ENCODE assay signal across 33 cellular contexts in the genomic region with DNA sequence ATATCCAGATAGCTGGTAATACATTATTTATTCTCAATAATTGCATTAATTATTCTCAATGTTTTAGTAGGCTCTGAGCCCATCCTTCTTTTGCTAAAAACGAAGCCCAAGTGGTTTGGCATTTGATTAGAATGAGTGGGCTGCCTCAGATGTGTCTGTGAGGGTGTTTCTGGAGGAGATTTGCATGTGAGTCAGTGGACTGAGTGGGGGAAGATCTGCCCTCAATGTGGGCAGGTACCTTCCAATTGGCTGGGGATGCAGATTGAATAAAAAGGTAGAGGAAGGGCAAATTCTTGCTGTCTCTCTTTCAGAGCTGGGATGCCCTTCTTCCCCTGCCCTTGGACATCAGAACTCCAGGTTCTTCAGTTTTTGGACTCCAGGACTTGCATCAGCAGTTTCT.
"Had no signal": no experiment of that assay in that cellular context is flagged by ENCODE, and none has a peak within 500 bp of the region (broad histone marks: within the 10 kb centered on the region; RNA-seq: fewer than 3 reads in every experiment).

No MANE protein-coding gene starts in this region.

- H3K4me1 Mint-ChIP-seq: activated CD4-positive, alpha-beta T cell treated with anti-CD3 and anti-CD28 coated beads for 36 hours; activated CD4-positive, alpha-beta T cell treated with anti-CD3 and anti-CD28 coated beads, Interleukin-2, amount 10 ng/mL, durations not matched to agents 7 days and 5 days; activated CD8-positive, alpha-beta memory T cell treated with anti-CD3 and anti-CD28 coated beads, Interleukin-2, amount 10 ng/mL, durations not matched to agents 7 days and 5 days; activated naive CD8-positive, alpha-beta T cell treated with anti-CD3 and anti-CD28 coated beads, Interleukin-2, amount 10 ng/mL, durations not matched to agents 7 days and 5 days had no signal

- H3K4me3 Mint-ChIP-seq: activated CD4-positive, alpha-beta T cell treated with anti-CD3 and anti-CD28 coated beads for 36 hours; activated CD4-positive, alpha-beta T cell treated with anti-CD3 and anti-CD28 coated beads, Interleukin-2, amount 10 ng/mL, durations not matched to agents 7 days and 5 days; activated CD8-positive, alpha-beta memory T cell treated with anti-CD3 and anti-CD28 coated beads, Interleukin-2, amount 10 ng/mL, durations not matched to agents 7 days and 5 days; activated naive CD8-positive, alpha-beta T cell treated with anti-CD3 and anti-CD28 coated beads, Interleukin-2, amount 10 ng/mL, durations not matched to agents 7 days and 5 days; brain; T-helper 1 cell treated with Interleukin-12 subunit alpha and Interleukin-12 subunit beta and Interleukin-4 antibody, amounts not matched to agents 30 μg/mL and 1 μg/mL, for 36 hours; T-helper 2 cell treated with Interferon-gamma antibody and Interleukin-4, amounts not matched to agents 5 μg/mL and 100 μg/mL, for 36 hours; WTC11 had no signal

- DNase-seq: activated CD4-positive, alpha-beta T cell treated with anti-CD3 and anti-CD28 coated beads for 36 hours; activated CD4-positive, alpha-beta T cell treated with anti-CD3 and anti-CD28 coated beads, Interleukin-2, amount 10 ng/mL, durations not matched to agents 7 days and 5 days; activated CD4-positive, alpha-beta T cell treated with anti-CD3 and anti-CD28 coated beads, Interleukin-2, amount 50 U/mL, for 48 hours; activated CD8-positive, alpha-beta memory T cell treated with anti-CD3 and anti-CD28 coated beads for 24 hours; activated CD8-positive, alpha-beta memory T cell treated with anti-CD3 and anti-CD28 coated beads, Interleukin-2, amount 10 ng/mL, durations not matched to agents 7 days and 5 days; activated CD8-positive, alpha-beta memory T cell treated with anti-CD3 and anti-CD28 coated beads, Interleukin-2, amount 50 U/mL, for 48 hours; activated effector memory CD4-positive, alpha-beta T cell treated with anti-CD3 and anti-CD28 coated beads, Interleukin-2, amount 50 U/mL, for 16 hours; activated naive CD4-positive, alpha-beta T cell; activated naive CD4-positive, alpha-beta T cell treated with anti-CD3 and anti-CD28 coated beads, Interleukin-2, amount 50 U/mL, for 16 hours; activated naive CD8-positive, alpha-beta T cell treated with anti-CD3 and anti-CD28 coated beads, Interleukin-2, amount 10 ng/mL, durations not matched to agents 7 days and 5 days; activated T-cell treated with anti-CD3 and anti-CD28 coated beads, Interleukin-2, amount 50 U/mL, for 48 hours; adrenal gland; anterior cingulate cortex; caudate nucleus; Kasumi-1; KG1; MG63; NCI-H1048; NCI-H1105 treated with DMSO at 0.1 percent for 48 hours; NCI-H1436; NCI-H1694; NCI-H1930; NCI-H345; NCI-H524 treated with DMSO at 0.1 percent for 48 hours; RPMI8226; SHP77 treated with DMSO at 0.1 percent for 48 hours; SK-N-SH had no signal

- H3K27ac Mint-ChIP-seq: activated CD4-positive, alpha-beta T cell treated with anti-CD3 and anti-CD28 coated beads for 36 hours; activated CD4-positive, alpha-beta T cell treated with anti-CD3 and anti-CD28 coated beads, Interleukin-2, amount 10 ng/mL, durations not matched to agents 7 days and 5 days; activated CD8-positive, alpha-beta memory T cell treated with anti-CD3 and anti-CD28 coated beads, Interleukin-2, amount 10 ng/mL, durations not matched to agents 7 days and 5 days; activated naive CD8-positive, alpha-beta T cell treated with anti-CD3 and anti-CD28 coated beads, Interleukin-2, amount 10 ng/mL, durations not matched to agents 7 days and 5 days; brain; T-helper 1 cell treated with Interleukin-12 subunit alpha and Interleukin-12 subunit beta and Interleukin-4 antibody, amounts not matched to agents 30 μg/mL and 1 μg/mL, for 36 hours; T-helper 2 cell treated with Interferon-gamma antibody and Interleukin-4, amounts not matched to agents 5 μg/mL and 100 μg/mL, for 36 hours; WTC11 had no signal

- H3K27me3 Mint-ChIP-seq: activated CD4-positive, alpha-beta T cell treated with anti-CD3 and anti-CD28 coated beads, Interleukin-2, amount 10 ng/mL, durations not matched to agents 7 days and 5 days; activated CD8-positive, alpha-beta memory T cell treated with anti-CD3 and anti-CD28 coated beads, Interleukin-2, amount 10 ng/mL, durations not matched to agents 7 days and 5 days; activated naive CD8-positive, alpha-beta T cell treated with anti-CD3 and anti-CD28 coated beads, Interleukin-2, amount 10 ng/mL, durations not matched to agents 7 days and 5 days had no signal

- H3K9me3 Mint-ChIP-seq: activated CD4-positive, alpha-beta T cell treated with anti-CD3 and anti-CD28 coated beads, Interleukin-2, amount 10 ng/mL, durations not matched to agents 7 days and 5 days; activated naive CD8-positive, alpha-beta T cell treated with anti-CD3 and anti-CD28 coated beads, Interleukin-2, amount 10 ng/mL, durations not matched to agents 7 days and 5 days; brain; T-helper 1 cell treated with Interleukin-12 subunit alpha and Interleukin-12 subunit beta and Interleukin-4 antibody, amounts not matched to agents 30 μg/mL and 1 μg/mL, for 36 hours; T-helper 2 cell treated with Interferon-gamma antibody and Interleukin-4, amounts not matched to agents 5 μg/mL and 100 μg/mL, for 36 hours; WTC11 had no signal

- ATAC-seq: activated CD4-positive, alpha-beta T cell treated with anti-CD3 and anti-CD28 coated beads for 36 hours; activated CD4-positive, CD25-positive, alpha-beta regulatory T cell treated with anti-CD3 and anti-CD28 coated beads, Interleukin-2, amount 50 U/mL, for 24 hours; activated CD8-positive, alpha-beta memory T cell treated with anti-CD3 and anti-CD28 coated beads, Interleukin-2, amount 10 ng/mL, durations not matched to agents 7 days and 5 days; Panc1; WTC11 had no signal

- H3K36me3 Mint-ChIP-seq: activated CD8-positive, alpha-beta memory T cell treated with anti-CD3 and anti-CD28 coated beads, Interleukin-2, amount 10 ng/mL, durations not matched to agents 7 days and 5 days; activated naive CD8-positive, alpha-beta T cell treated with anti-CD3 and anti-CD28 coated beads, Interleukin-2, amount 10 ng/mL, durations not matched to agents 7 days and 5 days; brain; WTC11 had no signal
